20 cellular contexts compared by ENCODE assay signal in the genomic region with DNA sequence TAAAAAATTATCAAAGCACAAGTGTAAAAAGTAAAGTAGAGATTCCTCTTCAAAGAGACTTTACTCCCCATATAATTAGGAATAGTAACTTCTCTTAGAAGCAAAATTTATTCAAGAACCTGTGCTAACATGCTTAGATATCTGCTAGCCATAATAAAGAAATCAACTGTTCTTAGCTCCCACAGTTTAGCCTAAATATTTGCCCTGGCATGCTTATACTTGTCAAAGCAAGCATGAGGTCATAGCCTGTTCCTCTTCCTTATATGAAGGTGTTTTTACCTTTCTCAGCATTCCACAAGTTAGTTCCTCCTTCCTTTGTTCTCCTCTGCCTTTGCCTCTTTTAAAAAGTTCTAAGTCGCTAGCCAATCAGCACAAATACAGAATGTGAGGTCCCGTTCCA.
"Had no signal": no experiment of that assay in that cellular context is flagged by ENCODE, and none has a peak within 500 bp of the region (broad histone marks: within the 10 kb centered on the region; RNA-seq: fewer than 3 reads in every experiment).

No MANE protein-coding gene starts in this region.

- H3K9me3 ChIP-seq: esophagus muscularis mucosa, gastroesophageal sphincter, heart left ventricle, lower lobe of right lung, sigmoid colon, thoracic aorta, upper lobe of left lung had no signal

- H3K27me3 ChIP-seq: esophagus muscularis mucosa, gastroesophageal sphincter, heart left ventricle, sigmoid colon, spleen, upper lobe of left lung had no signal

- H3K27ac ChIP-seq: esophagus muscularis mucosa, gastroesophageal sphincter, heart left ventricle, lower lobe of right lung, sigmoid colon, spleen, thoracic aorta, upper lobe of left lung had no signal

- H3K36me3 ChIP-seq: heart left ventricle, lower lobe of right lung, thoracic aorta, upper lobe of left lung had no signal

- FAIRE-seq: islet of Langerhans had no signal

- ATAC-seq: activated CD8-positive, alpha-beta memory T cell treated with anti-CD3 and anti-CD28 coated beads, Interleukin-2, amount 10 ng/mL, durations not matched to agents 7 days and 5 days; gastroesophageal sphincter; heart left ventricle; lower lobe of right lung; naive thymus-derived CD4-positive, alpha-beta T cell had no signal

- H3K4me3 ChIP-seq: esophagus muscularis mucosa, gastroesophageal sphincter, heart left ventricle, lower lobe of right lung, sigmoid colon, spleen, thoracic aorta, upper lobe of left lung had no signal

- H3K4me1 ChIP-seq: esophagus muscularis mucosa, gastroesophageal sphincter, heart left ventricle, lower lobe of right lung, sigmoid colon, spleen, upper lobe of left lung had no signal

- DNase-seq: activated CD4-positive, alpha-beta memory T cell treated with anti-CD3 and anti-CD28 coated beads, Interleukin-2, amount 10 ng/mL, durations not matched to agents 7 days and 5 days; activated CD4-positive, alpha-beta T cell treated with anti-CD3 and anti-CD28 coated beads, Interleukin-2, amount 10 ng/mL, durations not matched to agents 24 days and 14 days; activated CD8-positive, alpha-beta memory T cell treated with anti-CD3 and anti-CD28 coated beads, Interleukin-2, amount 10 ng/mL, durations not matched to agents 7 days and 5 days; activated effector memory CD4-positive, alpha-beta T cell treated with anti-CD3 and anti-CD28 coated beads, Interleukin-2, amount 50 U/mL, for 16 hours; activated naive CD4-positive, alpha-beta T cell treated with anti-CD3 and anti-CD28 coated beads, Interleukin-2, amount 10 ng/mL, durations not matched to agents 7 days and 5 days; activated T-cell treated with anti-CD3 and anti-CD28 coated beads for 4 hours; heart left ventricle; lower lobe of right lung; naive thymus-derived CD4-positive, alpha-beta T cell; posterior cingulate gyrus; retina; sigmoid colon; spleen; stimulated activated CD4-positive, alpha-beta T cell treated with anti-CD3 and anti-CD28 coated beads, Interleukin-4, amount 100 ng/mL, for 1 hour; stimulated activated naive CD4-positive, alpha-beta T cell; upper lobe of left lung had no signal
